1 cellular context compared by ENCODE assay signal in genomic region chr20:62452475-62453095, GRCh38.
TF ChIP-seq lines count a peak whose summit lies in the region.

No MANE protein-coding gene starts in this region.

TF ChIP-seq in HepG2, 621 proteins besides CTCF, POLR2A, EP300 and RAD21:
- TF ChIP-seq SUZ12 (IDR thresholded peaks at IDR 0.05; ENCODE audit: low read depth, low read length) (no peak), ZNF326 (CRISPR knock-in tag; IDR thresholded peaks at IDR 0.05; ENCODE audit: borderline replicate concordance) (no peak), ZBTB2 (CRISPR knock-in tag; IDR thresholded peaks at IDR 0.05; ENCODE audit: low read depth) (no peak), FOXO4 (CRISPR knock-in tag; conservative IDR thresholded peaks at IDR 0.05) (0 out of 2 replicates have a peak, but pooled peaks have one; percentile 53), ZNF296 (CRISPR knock-in tag; conservative IDR thresholded peaks at IDR 0.05) (no peak), PHF21A (CRISPR knock-in tag; IDR thresholded peaks at IDR 0.05) (no peak), ZFP41 (CRISPR knock-in tag; IDR thresholded peaks at IDR 0.05; ENCODE audit: borderline replicate concordance) (no peak), ZNF280B (CRISPR knock-in tag; IDR thresholded peaks at IDR 0.05; ENCODE audit: borderline replicate concordance) (no peak), ZNF768 (CRISPR knock-in tag; IDR thresholded peaks at IDR 0.05) (peak; percentile 98)
